Comparison of ENCODE assay signal across 25 cellular contexts in genomic region chr10:100065084-100065660, GRCh38. TPM values are rescaled to one million over a fixed set of nuclear protein-coding genes. Genes with fewer than 3 reads are reported as not detected.
"Had no signal": no experiment of that assay in that cellular context is flagged by ENCODE, and none has a peak within 500 bp of the region (broad histone marks: within the 10 kb centered on the region; RNA-seq: fewer than 3 reads in every experiment).

No MANE protein-coding gene starts in this region.

- ATAC-seq: mucosa of descending colon; pancreas; sciatic nerve; stimulated activated naive CD8-positive, alpha-beta T cell treated with anti-CD3 and anti-CD28 coated beads, Interleukin-15, amount 100 ng/mL, for 72 hours; upper lobe of right lung had no signal

- H3K27me3 ChIP-seq: cardiac muscle cell, hepatocyte, pancreas had no signal

- H3K4me3 ChIP-seq: cardiac muscle cell, hepatocyte, mucosa of descending colon, pancreas, smooth muscle cell, thoracic aorta, upper lobe of right lung had no signal

- H3K4me1 Mint-ChIP-seq: activated naive CD8-positive, alpha-beta T cell treated with anti-CD3 and anti-CD28 coated beads, Interleukin-2, amount 10 ng/mL, durations not matched to agents 7 days and 5 days; immature natural killer cell; memory B cell; naive B cell; stimulated activated naive CD8-positive, alpha-beta T cell treated with anti-CD3 and anti-CD28 coated beads, Interleukin-15, amount 100 ng/mL, for 72 hours had no signal

- H3K27ac Mint-ChIP-seq: activated naive CD8-positive, alpha-beta T cell treated with anti-CD3 and anti-CD28 coated beads, Interleukin-2, amount 10 ng/mL, durations not matched to agents 7 days and 5 days; activated T-helper 1 cell treated with anti-CD3 and anti-CD28 coated beads, Interleukin-12 subunit alpha, Interleukin-12 subunit beta, Interleukin-2, Interleukin-4 antibody, amounts not matched to agents 30 ng/mL and 10 ng/mL and 1 ng/mL, durations not matched to agents 14 hours and 24 hours and 36 hours; dendritic cell treated with granulocyte-macrophage colony-stimulating factor and Interleukin-4, amounts not matched to agents 40 ng/mL and 50 ng/mL, for 4 days; immature natural killer cell; memory B cell; stimulated activated naive CD8-positive, alpha-beta T cell treated with anti-CD3 and anti-CD28 coated beads, Interleukin-15, amount 100 ng/mL, for 72 hours had no signal

- H3K79me2 ChIP-seq: hepatocyte had no signal

- DNase-seq: activated CD4-positive, alpha-beta T cell treated with anti-CD3 and anti-CD28 coated beads, Interleukin-2, amount 50 U/mL, for 48 hours; activated naive CD8-positive, alpha-beta T cell treated with anti-CD3 and anti-CD28 coated beads, Interleukin-2, amount 10 ng/mL, durations not matched to agents 7 days and 5 days; amygdala; effector memory CD4-positive, alpha-beta T cell; foreskin fibroblast; immature natural killer cell; mucosa of descending colon; naive B cell; stimulated activated CD4-positive, alpha-beta T cell treated with anti-CD3 and anti-CD28 coated beads, Interleukin-4, amount 100 ng/mL, for 1 hour; stimulated activated naive CD8-positive, alpha-beta T cell treated with anti-CD3 and anti-CD28 coated beads, Interleukin-15, amount 100 ng/mL, for 72 hours; SW 1271; T-helper 2 cell; upper lobe of right lung had no signal

- H3K4me3 Mint-ChIP-seq: activated naive CD8-positive, alpha-beta T cell treated with anti-CD3 and anti-CD28 coated beads, Interleukin-2, amount 10 ng/mL, durations not matched to agents 7 days and 5 days; activated T-helper 1 cell treated with anti-CD3 and anti-CD28 coated beads, Interleukin-12 subunit alpha, Interleukin-12 subunit beta, Interleukin-2, Interleukin-4 antibody, amounts not matched to agents 30 ng/mL and 10 ng/mL and 1 ng/mL, durations not matched to agents 14 hours and 24 hours and 36 hours; dendritic cell treated with granulocyte-macrophage colony-stimulating factor and Interleukin-4, amounts not matched to agents 40 ng/mL and 50 ng/mL, for 4 days; immature natural killer cell; memory B cell; naive B cell; stimulated activated naive CD8-positive, alpha-beta T cell treated with anti-CD3 and anti-CD28 coated beads, Interleukin-15, amount 100 ng/mL, for 72 hours had no signal

- H3K4me2 ChIP-seq: hepatocyte, smooth muscle cell had no signal

- H3K4me1 ChIP-seq: pancreas, upper lobe of right lung had no signal

- H3K36me3 Mint-ChIP-seq: activated naive CD8-positive, alpha-beta T cell treated with anti-CD3 and anti-CD28 coated beads, Interleukin-2, amount 10 ng/mL, durations not matched to agents 7 days and 5 days; immature natural killer cell; memory B cell; naive B cell had no signal

- H3K9me3 Mint-ChIP-seq: activated naive CD8-positive, alpha-beta T cell treated with anti-CD3 and anti-CD28 coated beads, Interleukin-2, amount 10 ng/mL, durations not matched to agents 7 days and 5 days; activated T-helper 1 cell treated with anti-CD3 and anti-CD28 coated beads, Interleukin-12 subunit alpha, Interleukin-12 subunit beta, Interleukin-2, Interleukin-4 antibody, amounts not matched to agents 30 ng/mL and 10 ng/mL and 1 ng/mL, durations not matched to agents 14 hours and 24 hours and 36 hours; dendritic cell treated with granulocyte-macrophage colony-stimulating factor and Interleukin-4, amounts not matched to agents 40 ng/mL and 50 ng/mL, for 4 days; immature natural killer cell; memory B cell; naive B cell; stimulated activated naive CD8-positive, alpha-beta T cell treated with anti-CD3 and anti-CD28 coated beads, Interleukin-15, amount 100 ng/mL, for 72 hours had no signal

- H3K9me3 ChIP-seq: mucosa of descending colon, neutrophil, pancreas, thoracic aorta, upper lobe of right lung had no signal

- H3K36me3 ChIP-seq: cardiac muscle cell, neutrophil, pancreas, thoracic aorta, upper lobe of right lung had no signal

- H3K27ac ChIP-seq: cardiac muscle cell, hepatocyte, neutrophil, pancreas, thoracic aorta, upper lobe of right lung, VCaP had no signal

RNA-seq across cellular contexts. Expression of gene CPN1, which starts 16.5 kb away (rescaled TPM):
- total RNA-seq: activated naive CD8-positive, alpha-beta T cell treated with anti-CD3 and anti-CD28 coated beads, Interleukin-2, amount 10 ng/mL, durations not matched to agents 7 days and 5 days; activated T-helper 1 cell treated with anti-CD3 and anti-CD28 coated beads, Interleukin-12 subunit alpha, Interleukin-12 subunit beta, Interleukin-2, Interleukin-4 antibody, amounts not matched to agents 30 ng/mL and 10 ng/mL and 1 ng/mL, durations not matched to agents 14 hours and 24 hours and 36 hours; cardiac muscle cell; chondrocyte; sciatic nerve; smooth muscle cell; thoracic aorta; upper lobe of right lung had no signal
- polyA plus RNA-seq: cardiac muscle cell, immature natural killer cell, pancreas, smooth muscle cell had no signal
